In the genomic region with DNA sequence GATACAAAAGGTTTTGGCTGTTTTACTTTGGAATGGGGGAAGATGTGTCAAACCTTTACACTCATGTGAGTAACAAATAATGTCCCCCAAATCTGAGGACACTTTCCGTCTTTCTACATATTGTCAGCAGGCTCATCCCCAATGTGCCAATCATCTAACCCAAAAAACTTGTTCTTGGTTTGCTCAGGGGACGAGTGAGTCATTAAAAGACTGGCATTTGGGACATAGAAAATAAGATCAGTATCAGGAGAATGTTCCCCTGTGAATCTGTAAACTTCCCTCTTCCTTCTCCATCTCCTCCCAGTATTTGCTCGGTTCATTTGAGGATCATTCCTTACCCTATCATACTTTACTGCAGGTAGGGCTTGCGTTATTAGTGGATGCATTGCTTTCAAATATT, we compare ENCODE assay signal across 24 cellular contexts.
"Had no signal": no experiment of that assay in that cellular context is flagged by ENCODE, and none has a peak within 500 bp of the region (broad histone marks: within the 10 kb centered on the region; RNA-seq: fewer than 3 reads in every experiment).

No MANE protein-coding gene starts in this region.

- H3K27ac ChIP-seq: coronary artery, dorsolateral prefrontal cortex, esophagus muscularis mucosa, foreskin keratinocyte, gastroesophageal sphincter, heart left ventricle, hepatocyte, left lung, lower lobe of right lung had no signal

- H3K4me3 Mint-ChIP-seq: immature natural killer cell; mesothelial cell of epicardium; naive B cell; naive thymus-derived CD8-positive, alpha-beta T cell had no signal

- H3K27me3 ChIP-seq: esophagus muscularis mucosa, foreskin keratinocyte, heart left ventricle, hepatocyte, left lung had no signal

- DNase-seq: dermis blood vessel endothelial cell; dorsolateral prefrontal cortex; effector CD4-positive, alpha-beta T cell; effector memory CD4-positive, alpha-beta T cell; foreskin keratinocyte; heart left ventricle; hypothalamus; immature natural killer cell; islet precursor cell; left cardiac atrium; left lung; left ventricle myocardium superior; lower lobe of right lung; mesenchymal stem cell; mucosa of descending colon; naive B cell; naive thymus-derived CD8-positive, alpha-beta T cell had no signal

- H2AFZ ChIP-seq: hepatocyte had no signal

- H3K9me3 Mint-ChIP-seq: immature natural killer cell, mesothelial cell of epicardium had no signal

- H3K36me3 Mint-ChIP-seq: mesothelial cell of epicardium; naive thymus-derived CD8-positive, alpha-beta T cell had no signal

- H3K27ac Mint-ChIP-seq: immature natural killer cell; mesothelial cell of epicardium; naive B cell; naive thymus-derived CD8-positive, alpha-beta T cell had no signal

- H3K36me3 ChIP-seq: esophagus muscularis mucosa, gastroesophageal sphincter, heart left ventricle, left lung, lower lobe of right lung had no signal

- H3K79me2 ChIP-seq: hepatocyte had no signal

- H3K4me1 ChIP-seq: foreskin keratinocyte, gastroesophageal sphincter, left lung, lower lobe of right lung had no signal

- H3K9me3 ChIP-seq: esophagus muscularis mucosa, gastroesophageal sphincter, heart left ventricle, left lung, lower lobe of right lung, mucosa of descending colon had no signal

- H3K4me1 Mint-ChIP-seq: immature natural killer cell had no signal

- H3K4me2 ChIP-seq: hepatocyte had no signal

- FAIRE-seq: endothelial cell of umbilical vein, frontal cortex had no signal

- H3K4me3 ChIP-seq: coronary artery, dorsolateral prefrontal cortex, esophagus muscularis mucosa, gastroesophageal sphincter, heart left ventricle, hepatocyte, left lung, lower lobe of right lung, mucosa of descending colon had no signal
